22 cellular contexts compared by ENCODE assay signal in genomic region chr1:2937805-2938204, GRCh38.
DNase-seq lines count a peak whose midpoint lies in the region; ATAC-seq, FAIRE-seq and TF ChIP-seq lines count a peak whose summit lies in the region.
"Had no signal": no experiment of that assay in that cellular context is flagged by ENCODE, and none has a peak within 500 bp of the region (broad histone marks: within the 10 kb centered on the region; RNA-seq: fewer than 3 reads in every experiment).

No MANE protein-coding gene starts in this region.

- POLR2A ChIA-PET in HepG2 (lab: Yijun Ruan, JAX) = no interaction called here

- H3K4me2 ChIP-seq in HepG2 (ENCODE audit: low read depth, low read length) (no peak overlapping the region), osteoblast (ENCODE audit: insufficient read depth, low read length) (no peak overlapping the region)
- H3K4me2 ChIP-seq: GM23338 had no signal

- H2AFZ ChIP-seq in HepG2 (ENCODE audit: low read length) (no peak overlapping the region), osteoblast (ENCODE audit: low read length) (no peak overlapping the region)
- H2AFZ ChIP-seq: GM23338 had no signal

- TF ChIP-seq RAD21 in HepG2 (CRISPR knock-in tag; IDR thresholded peaks at IDR 0.05) = no peak

- no peak overlapping the region for H3K9ac ChIP-seq in HepG2 (ENCODE audit: insufficient read depth, low read depth, low read length)

- intact Hi-C loops in HepG2 (cut with micrococcal nuclease; ENCODE audit: unreplicated experiment) = no loop called here

- in situ Hi-C loops in HepG2 (cut with HindIII; ENCODE audit: extremely low pct_ligation_motif_present, low pct_unique_long_range_greater_than_20kb) = no loop called here

- TF ChIP-seq CTCF in bronchial epithelial cell (IDR thresholded peaks at IDR 0.05; ENCODE audit: insufficient read depth, low read length, severe bottlenecking) (no peak), HepG2 (CRISPR knock-in tag; IDR thresholded peaks at IDR 0.05) (no peak), osteoblast (IDR thresholded peaks at IDR 0.05; ENCODE audit: extremely low read depth, low read depth, low read length) (no peak)

- ATAC-seq in HepG2 (no peak), GM21360 (IDR thresholded peaks at IDR 0.05; ENCODE audit: unreplicated experiment) (no peak), GM19463 (IDR thresholded peaks at IDR 0.05; ENCODE audit: unreplicated experiment) (no peak)
- ATAC-seq: GM23338, K562 had no signal

- CTCF ChIA-PET in HepG2 (lab: Yijun Ruan, JAX; ENCODE audit: low intra/inter-chr PET ratio, low total read pairs) = no interaction called here

- H3K4me3 ChIP-seq in bronchial epithelial cell (ENCODE audit: low read depth, low read length) (no peak overlapping the region), HepG2 (replicated peaks in 1 of 3; ENCODE audit: insufficient read depth in 1 of 3, low read depth in 2 of 3, low read length in 3 of 3) (no peak overlapping the region), osteoblast (ENCODE audit: insufficient read depth, low read length) (no peak overlapping the region)
- H3K4me3 ChIP-seq: GM23338, K562 had no signal

- WGBS in HepG2 (ENCODE audit: low lambda C conversion rate) = 0% methylated on average over 1 of the region's 1 CpG

- DNase-seq in bronchial epithelial cell (ENCODE audit: low read depth) (no peak), HepG2 (ENCODE audit: low spot score) (no peak), osteoblast (ENCODE audit: insufficient read length, low spot score, missing footprints) (peak; percentile 23), NCI-H226 (no peak)
- DNase-seq: ACHN; BE2C; C1 segment of cervical spinal cord; Caco-2; CD4-positive, CD25-positive, alpha-beta regulatory T cell; HCEC 1CT; HFFc6; IMR-90 had no signal

- H4K20me1 ChIP-seq in HepG2 (ENCODE audit: insufficient read depth, low read length) = no peaks in the 10 kb centered on the region
- H4K20me1 ChIP-seq in osteoblast (ENCODE audit: insufficient read depth, low read length) = no peaks in the 10 kb centered on the region

- FAIRE-seq in bronchial epithelial cell (lab: Jason Lieb, UNC) (peak; percentile 88), HepG2 (lab: Jason Lieb, UNC) (no peak)
- FAIRE-seq: A204.1, D721Med, G401.6, GM12892, H54, K562 had no signal

- H3K27me3 ChIP-seq in bronchial epithelial cell (ENCODE audit: control insufficient read depth, insufficient read depth, low read length) = no peaks in the 10 kb centered on the region
- peaks cover 9 to 47% of the 10 kb centered on the region in 2 experiments for H3K27me3 ChIP-seq in HepG2 (ENCODE audit: control insufficient read depth in 1 of 2, insufficient read depth in 2 of 2, low read length in 2 of 2)
- H3K27me3 ChIP-seq in osteoblast (ENCODE audit: insufficient read depth, low read length) = no peaks in the 10 kb centered on the region
- H3K27me3 ChIP-seq: BE2C had no signal

- H3K27ac ChIP-seq in HepG2 (ENCODE audit: extremely low read length, insufficient read depth, low read length) (no peak overlapping the region), osteoblast (ENCODE audit: low read depth, low read length) (no peak overlapping the region)
- H3K27ac ChIP-seq: HL-60 had no signal

- no peaks in the 10 kb centered on the region for H3K79me2 ChIP-seq in HepG2 (ENCODE audit: insufficient read depth, low read length)
- H3K79me2 ChIP-seq in osteoblast (ENCODE audit: insufficient read depth, low read length) = no peaks in the 10 kb centered on the region

- H3K9me3 ChIP-seq in HepG2 (ENCODE audit: low read length) (no peaks in the 10 kb centered on the region), osteoblast (ENCODE audit: low read depth, low read length) (peaks cover 2% of the 10 kb centered on the region)
- H3K9me3 ChIP-seq: BE2C had no signal

- no TSS peak for BruUV-seq in HepG2 (replicated peaks; lab: Mats Ljungman, UMichigan)

- no peak for TF ChIP-seq POLR2A in HepG2 (IDR thresholded peaks at IDR 0.05; ENCODE audit: insufficient read depth in 1 of 2, low read depth in 2 of 2, low read length in 2 of 2)

- no peaks in the 10 kb centered on the region for H3K4me1 ChIP-seq in HepG2 (ENCODE audit: insufficient read depth, low read length)
- H3K4me1 ChIP-seq in osteoblast (ENCODE audit: insufficient read depth, low read length) = no peaks in the 10 kb centered on the region
- H3K4me1 ChIP-seq: BE2C, Caco-2 had no signal

- TF ChIP-seq EP300 in HepG2 (IDR thresholded peaks at IDR 0.05; ENCODE audit: low read depth in 2 of 2, low read length in 2 of 2) (no peak), HepG2 (CRISPR knock-in tag; IDR thresholded peaks at IDR 0.05; ENCODE audit: borderline replicate concordance) (no peak)

- H3K36me3 ChIP-seq in bronchial epithelial cell (ENCODE audit: control insufficient read depth, insufficient read depth, low read length) = no peaks in the 10 kb centered on the region
- no peaks in the 10 kb centered on the region for H3K36me3 ChIP-seq in HepG2 (replicated peaks in 1 of 2; ENCODE audit: control insufficient read depth in 1 of 2, insufficient read depth in 2 of 2, low read length in 2 of 2)
- no peaks in the 10 kb centered on the region for H3K36me3 ChIP-seq in osteoblast (ENCODE audit: insufficient read depth, low read length)
- H3K36me3 ChIP-seq: BE2C had no signal

TF ChIP-seq in HepG2, 621 proteins besides CTCF, POLR2A, EP300 and RAD21:
- peak; percentile 95 for TF ChIP-seq MNT (IDR thresholded peaks at IDR 0.05)
- TF ChIP-seq NFE2L1 (CRISPR knock-in tag; IDR thresholded peaks at IDR 0.05; ENCODE audit: borderline replicate concordance) = no peak
- no peak for TF ChIP-seq ATM (IDR thresholded peaks at IDR 0.05; ENCODE audit: borderline replicate concordance)
TF ChIP-seq in HepG2: peak in this region for 1.
